9 cellular contexts compared by ENCODE assay signal in the genomic region with DNA sequence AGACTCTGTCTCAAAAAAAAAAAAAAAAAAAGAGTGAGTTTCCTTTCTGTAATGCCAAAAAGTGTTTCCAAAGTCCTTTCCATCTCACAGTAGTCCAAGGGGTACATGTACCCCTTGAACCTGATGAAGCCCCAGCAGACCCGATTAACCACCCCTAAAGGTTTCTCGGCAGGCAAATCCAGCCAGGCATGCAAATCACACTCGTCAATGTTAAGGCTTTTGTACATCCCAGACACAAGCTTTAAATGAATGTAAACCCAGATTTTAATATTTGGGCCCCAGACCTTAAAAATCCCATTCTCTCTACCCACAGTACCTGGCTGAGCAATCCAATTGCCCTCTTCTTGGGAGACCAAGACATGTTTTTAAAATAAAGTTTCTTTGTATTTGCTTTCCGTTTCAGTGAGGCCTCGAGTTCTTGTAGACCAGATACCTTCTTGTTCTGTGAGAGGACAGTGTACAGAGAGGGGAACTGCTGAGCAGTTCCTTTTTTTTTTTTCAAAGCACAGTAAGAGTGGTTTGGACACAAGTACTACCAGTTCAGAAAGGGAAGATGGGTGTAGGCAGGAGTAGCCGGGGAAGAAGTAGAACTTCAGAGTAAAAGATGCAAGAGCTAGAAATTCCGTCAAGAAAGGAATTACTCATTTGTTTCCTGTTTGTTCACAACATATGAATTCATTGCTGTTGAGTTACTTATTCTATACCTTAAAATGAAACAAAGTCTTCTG. TPM values are rescaled to one million over a fixed set of nuclear protein-coding genes. Genes with fewer than 3 reads are reported as not detected.
DNase-seq lines count a peak whose midpoint lies in the region; ATAC-seq and TF ChIP-seq lines count a peak whose summit lies in the region.
"Had no signal": no experiment of that assay in that cellular context is flagged by ENCODE, and none has a peak within 500 bp of the region (broad histone marks: within the 10 kb centered on the region; RNA-seq: fewer than 3 reads in every experiment).

A gene with protein sequence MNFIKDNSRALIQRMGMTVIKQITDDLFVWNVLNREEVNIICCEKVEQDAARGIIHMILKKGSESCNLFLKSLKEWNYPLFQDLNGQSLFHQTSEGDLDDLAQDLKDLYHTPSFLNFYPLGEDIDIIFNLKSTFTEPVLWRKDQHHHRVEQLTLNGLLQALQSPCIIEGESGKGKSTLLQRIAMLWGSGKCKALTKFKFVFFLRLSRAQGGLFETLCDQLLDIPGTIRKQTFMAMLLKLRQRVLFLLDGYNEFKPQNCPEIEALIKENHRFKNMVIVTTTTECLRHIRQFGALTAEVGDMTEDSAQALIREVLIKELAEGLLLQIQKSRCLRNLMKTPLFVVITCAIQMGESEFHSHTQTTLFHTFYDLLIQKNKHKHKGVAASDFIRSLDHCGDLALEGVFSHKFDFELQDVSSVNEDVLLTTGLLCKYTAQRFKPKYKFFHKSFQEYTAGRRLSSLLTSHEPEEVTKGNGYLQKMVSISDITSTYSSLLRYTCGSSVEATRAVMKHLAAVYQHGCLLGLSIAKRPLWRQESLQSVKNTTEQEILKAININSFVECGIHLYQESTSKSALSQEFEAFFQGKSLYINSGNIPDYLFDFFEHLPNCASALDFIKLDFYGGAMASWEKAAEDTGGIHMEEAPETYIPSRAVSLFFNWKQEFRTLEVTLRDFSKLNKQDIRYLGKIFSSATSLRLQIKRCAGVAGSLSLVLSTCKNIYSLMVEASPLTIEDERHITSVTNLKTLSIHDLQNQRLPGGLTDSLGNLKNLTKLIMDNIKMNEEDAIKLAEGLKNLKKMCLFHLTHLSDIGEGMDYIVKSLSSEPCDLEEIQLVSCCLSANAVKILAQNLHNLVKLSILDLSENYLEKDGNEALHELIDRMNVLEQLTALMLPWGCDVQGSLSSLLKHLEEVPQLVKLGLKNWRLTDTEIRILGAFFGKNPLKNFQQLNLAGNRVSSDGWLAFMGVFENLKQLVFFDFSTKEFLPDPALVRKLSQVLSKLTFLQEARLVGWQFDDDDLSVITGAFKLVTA (minus strand): TSS at position 465 of the 728 bp plus-strand sequence. CDS start 8,111 bp downstream, outside the sequence.

- H3K9me3 Mint-ChIP-seq in activated B cell treated with CpG ODN at 0.5 μM for 24 hours (no peaks in the 10 kb centered on the region), neural progenitor cell (no peaks in the 10 kb centered on the region)
- no peaks in the 10 kb centered on the region for H3K9me3 Mint-ChIP-seq in stimulated activated naive B cell treated with anti-CD40 and anti-IgM and Interleukin-4, amounts not matched to agents 10 μg/mL and 1 μg/mL and 100 μg/mL, for 72 hours

- H3K27me3 Mint-ChIP-seq in activated B cell treated with CpG ODN at 0.5 μM for 24 hours = no peaks in the 10 kb centered on the region
- H3K27me3 Mint-ChIP-seq in stimulated activated naive B cell treated with anti-CD40 and anti-IgM and Interleukin-4, amounts not matched to agents 10 μg/mL and 1 μg/mL and 100 μg/mL, for 72 hours = no peaks in the 10 kb centered on the region
- H3K27me3 Mint-ChIP-seq in neural progenitor cell (ENCODE audit: insufficient read depth, low read depth) = no peaks in the 10 kb centered on the region

- H3K27ac Mint-ChIP-seq in activated B cell treated with CpG ODN at 0.5 μM for 24 hours = peak within 1 kb of the TSS; percentile 96
- peak within 1 kb of the TSS; percentile 95 for H3K27ac Mint-ChIP-seq in stimulated activated naive B cell treated with anti-CD40 and anti-IgM and Interleukin-4, amounts not matched to agents 10 μg/mL and 1 μg/mL and 100 μg/mL, for 72 hours
- H3K27ac Mint-ChIP-seq in neural progenitor cell = no peak within 1 kb of the TSS

- no peak within 1 kb of the TSS for H3K4me2 ChIP-seq in neural progenitor cell

- H2AFZ ChIP-seq in neural progenitor cell (replicated peaks) = no peak within 1 kb of the TSS

- peaks cover 15% of the 10 kb centered on the region for H3K27me3 ChIP-seq in neural progenitor cell

- H3K9me3 ChIP-seq in neural progenitor cell (ENCODE audit: low read depth) = no peaks in the 10 kb centered on the region

- POLR2A ChIA-PET in activated B cell treated with CpG ODN at 0.5 μM for 24 hours (lab: Charles Lee) = interaction anchor here (0.5 to 1.3 kb wide), 7 partner anchors 10 to 505 kb away, joined by 3 to 6 read pairs (median 4); no protein-coding TSS in a partner anchor

- TF ChIP-seq CTCF in activated B cell treated with CpG ODN at 0.5 μM for 24 hours (IDR thresholded peaks at IDR 0.05) = no peak
- no peak for TF ChIP-seq CTCF in neural progenitor cell (IDR thresholded peaks at IDR 0.05)

- H3K79me2 ChIP-seq in neural progenitor cell (ENCODE audit: low read depth) = no peaks in the 10 kb centered on the region

- no peaks in the 10 kb centered on the region for H3K4me1 ChIP-seq in neural progenitor cell

- H3K36me3 Mint-ChIP-seq in activated B cell treated with CpG ODN at 0.5 μM for 24 hours (ENCODE audit: low read depth) (no peaks in the 10 kb centered on the region), neural progenitor cell (no peaks in the 10 kb centered on the region)
- no peaks in the 10 kb centered on the region for H3K36me3 Mint-ChIP-seq in stimulated activated naive B cell treated with anti-CD40 and anti-IgM and Interleukin-4, amounts not matched to agents 10 μg/mL and 1 μg/mL and 100 μg/mL, for 72 hours

- H4K20me1 ChIP-seq in neural progenitor cell (ENCODE audit: low read depth) = no peaks in the 10 kb centered on the region

- CTCF ChIA-PET in activated B cell treated with CpG ODN at 0.5 μM for 24 hours (lab: Charles Lee) = no interaction called here

- intact Hi-C loops in activated B cell treated with CpG ODN at 0.5 μM for 24 hours (cut with micrococcal nuclease) = loop anchor here (1.0 to 5.0 kb wide), 2 partner anchors 13 to 92 kb away; a partner anchor contains a TSS

- peak within 1 kb of the TSS; percentile 80 for H3K4me3 Mint-ChIP-seq in activated B cell treated with CpG ODN at 0.5 μM for 24 hours
- H3K4me3 Mint-ChIP-seq in stimulated activated naive B cell treated with anti-CD40 and anti-IgM and Interleukin-4, amounts not matched to agents 10 μg/mL and 1 μg/mL and 100 μg/mL, for 72 hours = peak within 1 kb of the TSS; percentile 78 to 80
- no peak within 1 kb of the TSS for H3K4me3 Mint-ChIP-seq in neural progenitor cell

- no peak within 1 kb of the TSS for H3K27ac ChIP-seq in neural progenitor cell
- H3K27ac ChIP-seq: VCaP had no signal

- no peak within 1 kb of the TSS for H3K9ac ChIP-seq in neural progenitor cell

- H3K4me1 Mint-ChIP-seq in activated B cell treated with CpG ODN at 0.5 μM for 24 hours = peaks cover 29% of the 10 kb centered on the region
- H3K4me1 Mint-ChIP-seq in stimulated activated naive B cell treated with anti-CD40 and anti-IgM and Interleukin-4, amounts not matched to agents 10 μg/mL and 1 μg/mL and 100 μg/mL, for 72 hours = peaks cover 16 to 35% of the 10 kb centered on the region in 2 donors
- H3K4me1 Mint-ChIP-seq in neural progenitor cell = peaks cover 2% of the 10 kb centered on the region

- DNase-seq in AML-193 (lab: John Stamatoyannopoulos, UW) (peak; percentile 84 to 86), activated B cell treated with CpG ODN at 0.5 μM for 24 hours (no peak), HK-2 (ENCODE audit: unreplicated experiment) (no peak), HPDE6-E6E7 (ENCODE audit: extremely low spot score) (no peak), neural progenitor cell (ENCODE audit: low spot score) (no peak)
- no peak for DNase-seq in stimulated activated naive B cell treated with anti-CD40 and anti-IgM and Interleukin-4, amounts not matched to agents 10 μg/mL and 1 μg/mL and 100 μg/mL, for 72 hours

- ATAC-seq in GM19351 (IDR thresholded peaks at IDR 0.05; ENCODE audit: unreplicated experiment) (peak; percentile 97), HG03175 (IDR thresholded peaks at IDR 0.05; ENCODE audit: unreplicated experiment) (peak; percentile 97), activated B cell treated with CpG ODN at 0.5 μM for 24 hours (ENCODE audit: low read depth) (peak; percentile 95)
- peak; percentile 98 for ATAC-seq in stimulated activated naive B cell treated with anti-CD40 and anti-IgM and Interleukin-4, amounts not matched to agents 10 μg/mL and 1 μg/mL and 100 μg/mL, for 72 hours (replicated peaks)

- no peaks in the 10 kb centered on the region for H3K36me3 ChIP-seq in neural progenitor cell

- no peak within 1 kb of the TSS for H3K4me3 ChIP-seq in neural progenitor cell

- H3F3A ChIP-seq in neural progenitor cell (ENCODE audit: low read depth) = no peaks in the 10 kb centered on the region

RNA-seq across cellular contexts. Expression of the gene that starts here (rescaled TPM):
- 0.91 and 0.98 TPM in 2 replicates for total RNA-seq in activated B cell treated with CpG ODN at 0.5 μM for 24 hours
- total RNA-seq in neural progenitor cell (ENCODE audit: low replicate concordance) = not detected in 2 replicates

Comparison
In these comparisons a context has a peak if more than half of its experiments do, and no peak if none do; other contexts are left out.
1. Peak in ATAC-seq in activated B cell treated with CpG ODN at 0.5 μM for 24 hours; RNA of the gene not detected or under 1 TPM.
2. DNase-seq: peak in AML-193 (2 of 2); none in activated B cell treated with CpG ODN at 0.5 μM for 24 hours (single experiment), stimulated activated naive B cell treated with anti-CD40 and anti-IgM and Interleukin-4, amounts not matched to agents 10 μg/mL and 1 μg/mL and 100 μg/mL, for 72 hours (single experiment), HK-2 (single experiment), HPDE6-E6E7 (single experiment) and neural progenitor cell (single experiment).
3. Peak in every context shown above with its lines, with median percentiles within 50 percentile points of each other: ATAC-seq.